31 cellular contexts compared by ENCODE assay signal in the genomic region with DNA sequence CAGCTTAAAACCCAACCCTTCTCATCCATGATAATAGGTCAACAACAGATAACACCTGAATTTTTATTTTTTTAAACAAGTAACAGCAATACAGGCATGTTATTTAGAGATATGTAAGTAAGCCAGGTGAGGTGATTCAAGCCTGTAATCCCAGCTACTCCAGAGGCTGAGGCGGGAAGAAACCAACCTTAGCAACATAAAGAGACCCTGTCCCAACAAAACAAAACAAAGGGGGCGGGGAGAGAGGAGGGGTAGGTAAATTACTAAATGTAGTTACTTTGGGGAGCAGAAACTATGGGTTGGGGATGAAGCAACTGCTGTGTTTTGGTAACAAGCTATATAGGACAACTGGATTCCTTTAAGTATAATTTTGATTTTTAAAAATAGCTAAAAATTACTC.
"Had no signal": no experiment of that assay in that cellular context is flagged by ENCODE, and none has a peak within 500 bp of the region (broad histone marks: within the 10 kb centered on the region; RNA-seq: fewer than 3 reads in every experiment).

No MANE protein-coding gene starts in this region.

- H3K4me3 ChIP-seq: coronary artery, dorsolateral prefrontal cortex, esophagus squamous epithelium, gastroesophageal sphincter, heart right ventricle had no signal

- H3K27ac Mint-ChIP-seq: activated CD4-positive, alpha-beta memory T cell treated with anti-CD3 and anti-CD28 coated beads for 36 hours; activated CD4-positive, alpha-beta T cell treated with anti-CD3 and anti-CD28 coated beads for 36 hours; activated CD4-positive, alpha-beta T cell treated with anti-CD3 and anti-CD28 coated beads, Interleukin-2, amount 10 ng/mL, durations not matched to agents 24 days and 14 days; activated naive CD8-positive, alpha-beta T cell; activated T-cell treated with anti-CD3 and anti-CD28 coated beads, Interleukin-2, amount 50 U/mL, for 24 hours; activated T-cell treated with anti-CD3 and anti-CD28 coated beads, Interleukin-2, amount 50 U/mL, for 72 hours; dendritic cell treated with granulocyte-macrophage colony-stimulating factor and Interleukin-4, amounts not matched to agents 40 ng/mL and 50 ng/mL, for 4 days; T-helper 17 cell; T-helper 2 cell treated with Interferon-gamma antibody and Interleukin-4, amounts not matched to agents 5 μg/mL and 100 μg/mL, for 36 hours had no signal

- H3K9me3 Mint-ChIP-seq: activated CD4-positive, alpha-beta memory T cell treated with anti-CD3 and anti-CD28 coated beads for 36 hours; activated CD4-positive, alpha-beta T cell treated with anti-CD3 and anti-CD28 coated beads, Interleukin-2, amount 10 ng/mL, durations not matched to agents 24 days and 14 days; activated T-cell treated with anti-CD3 and anti-CD28 coated beads, Interleukin-2, amount 50 U/mL, for 24 hours; activated T-cell treated with anti-CD3 and anti-CD28 coated beads, Interleukin-2, amount 50 U/mL, for 72 hours; central memory CD8-positive, alpha-beta T cell; dendritic cell treated with granulocyte-macrophage colony-stimulating factor and Interleukin-4, amounts not matched to agents 40 ng/mL and 50 ng/mL, for 4 days; T-helper 2 cell treated with Interferon-gamma antibody and Interleukin-4, amounts not matched to agents 5 μg/mL and 100 μg/mL, for 36 hours had no signal

- H3K27me3 Mint-ChIP-seq: activated CD4-positive, alpha-beta memory T cell treated with anti-CD3 and anti-CD28 coated beads for 36 hours; activated CD4-positive, alpha-beta T cell treated with anti-CD3 and anti-CD28 coated beads for 36 hours; activated CD4-positive, alpha-beta T cell treated with anti-CD3 and anti-CD28 coated beads, Interleukin-2, amount 10 ng/mL, durations not matched to agents 24 days and 14 days; activated naive CD8-positive, alpha-beta T cell; activated T-cell treated with anti-CD3 and anti-CD28 coated beads, Interleukin-2, amount 50 U/mL, for 24 hours; central memory CD8-positive, alpha-beta T cell; dendritic cell treated with granulocyte-macrophage colony-stimulating factor and Interleukin-4, amounts not matched to agents 40 ng/mL and 50 ng/mL, for 4 days; T-helper 17 cell had no signal

- H3K4me1 ChIP-seq: esophagus squamous epithelium, heart right ventricle had no signal

- H3K27me3 ChIP-seq: brain microvascular endothelial cell, dorsolateral prefrontal cortex, esophagus squamous epithelium, gastroesophageal sphincter, heart right ventricle had no signal

- H3K4me3 Mint-ChIP-seq: activated CD4-positive, alpha-beta memory T cell treated with anti-CD3 and anti-CD28 coated beads for 36 hours; activated CD4-positive, alpha-beta T cell treated with anti-CD3 and anti-CD28 coated beads for 36 hours; activated CD4-positive, alpha-beta T cell treated with anti-CD3 and anti-CD28 coated beads, Interleukin-2, amount 10 ng/mL, durations not matched to agents 24 days and 14 days; activated naive CD8-positive, alpha-beta T cell; activated T-cell treated with anti-CD3 and anti-CD28 coated beads, Interleukin-2, amount 50 U/mL, for 24 hours; activated T-cell treated with anti-CD3 and anti-CD28 coated beads, Interleukin-2, amount 50 U/mL, for 72 hours; central memory CD8-positive, alpha-beta T cell; dendritic cell treated with granulocyte-macrophage colony-stimulating factor and Interleukin-4, amounts not matched to agents 40 ng/mL and 50 ng/mL, for 4 days; T-helper 17 cell; T-helper 2 cell treated with Interferon-gamma antibody and Interleukin-4, amounts not matched to agents 5 μg/mL and 100 μg/mL, for 36 hours had no signal

- H3K27ac ChIP-seq: brain microvascular endothelial cell, coronary artery, dorsolateral prefrontal cortex, epithelial cell of prostate, esophagus squamous epithelium, heart right ventricle, WERI-Rb-1 had no signal

- DNase-seq: activated CD4-positive, alpha-beta memory T cell treated with anti-CD3 and anti-CD28 coated beads for 36 hours; activated CD4-positive, alpha-beta T cell treated with anti-CD3 and anti-CD28 coated beads for 36 hours; activated CD4-positive, alpha-beta T cell treated with anti-CD3 and anti-CD28 coated beads, Interleukin-2, amount 10 ng/mL, durations not matched to agents 24 days and 14 days; activated CD4-positive, CD25-positive, alpha-beta regulatory T cell; activated CD4-positive, CD25-positive, alpha-beta regulatory T cell treated with anti-CD3 and anti-CD28 coated beads, Interleukin-2, amount 50 U/mL, for 72 hours; activated CD8-positive, alpha-beta memory T cell treated with anti-CD3 and anti-CD28 coated beads, Interleukin-2, amount 50 U/mL, for 48 hours; activated gamma-delta T cell treated with Interleukin-2 at 50 U/mL for 16 hours; activated naive CD4-positive, alpha-beta T cell treated with anti-CD3 and anti-CD28 coated beads, Interleukin-2, amount 50 U/mL, for 16 hours; activated naive CD4-positive, alpha-beta T cell treated with Interleukin-2 at 50 U/mL for 16 hours; activated T-cell treated with anti-CD3 and anti-CD28 coated beads for 4 hours; activated T-cell treated with anti-CD3 and anti-CD28 coated beads, Interleukin-2, amount 50 U/mL, for 24 hours; activated T-cell treated with anti-CD3 and anti-CD28 coated beads, Interleukin-2, amount 50 U/mL, for 72 hours; amniotic stem cell; anterior cingulate cortex; brain microvascular endothelial cell; dorsolateral prefrontal cortex; effector memory CD4-positive, alpha-beta T cell; esophagus squamous epithelium; foreskin melanocyte; heart right ventricle; T-helper 1 cell; T-helper 17 cell; T1000; WERI-Rb-1 had no signal

- H3K4me1 Mint-ChIP-seq: activated CD4-positive, alpha-beta T cell treated with anti-CD3 and anti-CD28 coated beads for 36 hours; activated CD4-positive, alpha-beta T cell treated with anti-CD3 and anti-CD28 coated beads, Interleukin-2, amount 10 ng/mL, durations not matched to agents 24 days and 14 days; central memory CD8-positive, alpha-beta T cell had no signal

- H3K9me3 ChIP-seq: esophagus squamous epithelium, gastroesophageal sphincter, heart right ventricle had no signal

- H3K36me3 ChIP-seq: WERI-Rb-1 had no signal

- ATAC-seq: activated CD4-positive, alpha-beta T cell treated with anti-CD3 and anti-CD28 coated beads for 36 hours; activated T-cell treated with anti-CD3 and anti-CD28 coated beads, Interleukin-2, amount 50 U/mL, for 72 hours; gastroesophageal sphincter; heart right ventricle; T-helper 17 cell had no signal
